Comparison of ENCODE assay signal across 1 cellular context in genomic region chr3:196609343-196609775, GRCh38.
A peak's percentile ranks its signal among the peaks of the same experiment; 100 is the strongest.
TF ChIP-seq lines count a peak whose summit lies in the region.

No MANE protein-coding gene starts in this region.

TF ChIP-seq in K562, 482 proteins besides CTCF, POLR2A, EP300 and RAD21 (continued from another document and continues in another):
- TF ChIP-seq ZNF655 (CRISPR knock-in tag; IDR thresholded peaks at IDR 0.05), result no peak
- no peak for TF ChIP-seq MED1 (CRISPR knock-in tag; IDR thresholded peaks at IDR 0.05; ENCODE audit: borderline replicate concordance)
- TF ChIP-seq GATAD2B (IDR thresholded peaks at IDR 0.05; ENCODE audit: borderline replicate concordance), result no peak
- no peak for TF ChIP-seq THAP12 (CRISPR knock-in tag; IDR thresholded peaks at IDR 0.05)
- no peak for TF ChIP-seq CHD4 (IDR thresholded peaks at IDR 0.05; ENCODE audit: insufficient read depth, insufficient replicate concordance, low read depth, low read length, poor library complexity, severe bottlenecking)
- no peak for TF ChIP-seq HINFP (tag; conservative IDR thresholded peaks at IDR 0.05; ENCODE audit: low read depth)
- TF ChIP-seq E2F4 (CRISPR knock-in tag; IDR thresholded peaks at IDR 0.05; ENCODE audit: low read depth), result no peak
- TF ChIP-seq ZHX1 (conservative IDR thresholded peaks at IDR 0.05; ENCODE audit: low read length), result 0 out of 2 replicates have a peak, but pooled peaks have one; percentile 37
- TF ChIP-seq IRF1 (CRISPR knock-in tag; IDR thresholded peaks at IDR 0.05; ENCODE audit: borderline replicate concordance), result no peak
- peak; percentile 78; the same call in 1 of the 2 replicates for TF ChIP-seq MYNN (IDR thresholded peaks at IDR 0.05)
- TF ChIP-seq MYNN (CRISPR knock-in tag; IDR thresholded peaks at IDR 0.05), result no peak
- TF ChIP-seq MCM5 (IDR thresholded peaks at IDR 0.05; ENCODE audit: low read depth), result no peak
- peak; percentile 96 for TF ChIP-seq DEAF1 (CRISPR knock-in tag; IDR thresholded peaks at IDR 0.05)
- TF ChIP-seq LCOR (CRISPR knock-in tag; IDR thresholded peaks at IDR 0.05), result peak; percentile 45; the same call in 1 of the 2 replicates
- TF ChIP-seq U2AF1 (optimal IDR thresholded peaks at IDR 0.05; ENCODE audit: low read depth, low read length), result no peak
- TF ChIP-seq CC2D1A (IDR thresholded peaks at IDR 0.05), result peak; percentile 81; the same call in 1 of the 2 replicates
- TF ChIP-seq ARID2 (IDR thresholded peaks at IDR 0.05), result peak; percentile 77; the same call in 1 of the 2 replicates
- no peak for TF ChIP-seq MEIS2 (IDR thresholded peaks at IDR 0.05; ENCODE audit: partially characterized antibody)
- no peak for TF ChIP-seq MAFK (IDR thresholded peaks at IDR 0.05; ENCODE audit: low read length)
- TF ChIP-seq KLF10 (CRISPR knock-in tag; IDR thresholded peaks at IDR 0.05), result no peak
- TF ChIP-seq NR2C1 (IDR thresholded peaks at IDR 0.05), result no peak
- TF ChIP-seq NR2C1 (tag; IDR thresholded peaks at IDR 0.05), result no peak
- TF ChIP-seq NFE2 (IDR thresholded peaks at IDR 0.05; ENCODE audit: low read depth), result no peak
- 0 out of 2 replicates have a peak, but pooled peaks have one; percentile 37 for TF ChIP-seq ZNF740 (CRISPR knock-in tag; IDR thresholded peaks at IDR 0.05)
- TF ChIP-seq ZNF740 (tag; IDR thresholded peaks at IDR 0.05), result 0 out of 4 replicates have a peak, but pooled peaks of 1 of the 2 experiments have one; percentile 33
- no peak for TF ChIP-seq THRAP3 (IDR thresholded peaks at IDR 0.05; ENCODE audit: borderline replicate concordance)
- TF ChIP-seq CHD2 (IDR thresholded peaks at IDR 0.05; ENCODE audit: low read depth, low read length), result no peak
- TF ChIP-seq RBM22 (IDR thresholded peaks at IDR 0.05; ENCODE audit: low read depth, low read length, poor library complexity, severe bottlenecking), result no peak
- TF ChIP-seq MAFF (IDR thresholded peaks at IDR 0.05; ENCODE audit: low read length), result no peak
- no peak for TF ChIP-seq GTF2F1 (IDR thresholded peaks at IDR 0.05; ENCODE audit: low read depth, low read length)
- peak in 1 of 2 experiments; percentile 22; a peak in 2 of 4 replicates for TF ChIP-seq FOXK2 (conservative IDR thresholded peaks at IDR 0.05 in 1 of 2, IDR thresholded peaks at IDR 0.05 in 1 of 2; ENCODE audit: low read depth in 2 of 2)
- TF ChIP-seq SMC3 (conservative IDR thresholded peaks at IDR 0.05; ENCODE audit: insufficient read depth, low read depth, low read length), result peak; percentile 92
- no peak for TF ChIP-seq KLF13 (tag; IDR thresholded peaks at IDR 0.05; ENCODE audit: borderline replicate concordance, low read depth)
- TF ChIP-seq GABPB2 (CRISPR knock-in tag; conservative IDR thresholded peaks at IDR 0.05), result no peak
- TF ChIP-seq ARID1B (IDR thresholded peaks at IDR 0.05), result 0 out of 2 replicates have a peak, but pooled peaks have one; percentile 15
- TF ChIP-seq MYC (IDR thresholded peaks at IDR 0.05; ENCODE audit: low read depth, low read length), result peak; percentile 69
- TF ChIP-seq MYC (CRISPR knock-in tag; IDR thresholded peaks at IDR 0.05; ENCODE audit: borderline replicate concordance, low read depth), result no peak
- TF ChIP-seq ARNT (IDR thresholded peaks at IDR 0.05), result peak in 1 of 2 experiments; percentile 44; a peak in 1 of 4 replicates
- TF ChIP-seq ZNF239 (CRISPR knock-in tag; IDR thresholded peaks at IDR 0.05), result no peak
- peak; percentile 54; the same call in 1 of the 2 replicates for TF ChIP-seq TFAP4 (CRISPR knock-in tag; IDR thresholded peaks at IDR 0.05; ENCODE audit: borderline replicate concordance)
- no peak for TF ChIP-seq ZNF253 (CRISPR knock-in tag; conservative IDR thresholded peaks at IDR 0.05)
- no peak for TF ChIP-seq SMAD3 (CRISPR knock-in tag; conservative IDR thresholded peaks at IDR 0.05)
- peak; percentile 78 to 97 for TF ChIP-seq MAZ (CRISPR knock-in tag; conservative IDR thresholded peaks at IDR 0.05 in 1 of 2, IDR thresholded peaks at IDR 0.05 in 1 of 2)
- TF ChIP-seq POU5F1 (IDR thresholded peaks at IDR 0.05; ENCODE audit: borderline replicate concordance, low read depth, low read length, partially characterized antibody), result no peak
- no peak for TF ChIP-seq ZNF449 (CRISPR knock-in tag; IDR thresholded peaks at IDR 0.05)
- TF ChIP-seq LARP7 (IDR thresholded peaks at IDR 0.05), result no peak
- TF ChIP-seq TCF7 (IDR thresholded peaks at IDR 0.05; ENCODE audit: borderline replicate concordance), result no peak
- peak; percentile 28 for TF ChIP-seq BRD9 (IDR thresholded peaks at IDR 0.05; ENCODE audit: low read depth, partially characterized antibody)
- TF ChIP-seq CHD1 (IDR thresholded peaks at IDR 0.05; ENCODE audit: low read length), result no peak
- peak in 1 of 2 experiments; percentile 14; a peak in 1 of 4 replicates for TF ChIP-seq ZNF639 (CRISPR knock-in tag; conservative IDR thresholded peaks at IDR 0.05 in 1 of 2, IDR thresholded peaks at IDR 0.05 in 1 of 2)
- peak; percentile 22; the same call in 1 of the 2 replicates for TF ChIP-seq JUND (IDR thresholded peaks at IDR 0.05; ENCODE audit: borderline replicate concordance, low read depth, low read length)
- TF ChIP-seq JUND (tag; IDR thresholded peaks at IDR 0.05; ENCODE audit: borderline replicate concordance, low read depth, low read length), result no peak
- TF ChIP-seq WHSC1 (IDR thresholded peaks at IDR 0.05; ENCODE audit: low read length), result no peak
- TF ChIP-seq RB1 (IDR thresholded peaks at IDR 0.05; ENCODE audit: low read depth), result peak; percentile 46; the same call in 1 of the 2 replicates
